10 cellular contexts compared by ENCODE assay signal in the genomic region with DNA sequence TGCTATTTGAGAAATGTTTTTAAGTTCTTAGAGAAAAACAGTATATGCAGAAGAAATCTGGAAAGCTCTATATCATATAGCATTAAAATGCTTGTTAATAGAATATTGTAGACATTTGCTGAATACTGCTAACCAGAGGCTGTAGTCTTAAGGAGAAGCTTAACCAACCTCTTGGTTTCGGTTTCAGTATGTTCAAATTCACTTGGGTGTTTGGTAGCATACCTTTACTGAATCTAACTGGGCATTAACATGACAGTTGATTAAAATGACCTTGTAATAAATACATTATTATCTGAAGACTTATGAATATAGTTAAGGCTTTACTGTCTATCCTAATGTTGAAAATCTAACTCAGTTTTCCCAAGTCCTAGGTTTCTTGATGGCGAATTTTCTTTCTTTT. TPM values are rescaled to one million over a fixed set of nuclear protein-coding genes. Genes with fewer than 3 reads are reported as not detected.
A peak's percentile ranks its signal among the peaks of the same experiment; 100 is the strongest.
DNase-seq lines count a peak whose midpoint lies in the region; ATAC-seq, FAIRE-seq and TF ChIP-seq lines count a peak whose summit lies in the region.
"Had no signal": no experiment of that assay in that cellular context is flagged by ENCODE, and none has a peak within 500 bp of the region (broad histone marks: within the 10 kb centered on the region; RNA-seq: fewer than 3 reads in every experiment).

No MANE protein-coding gene starts in this region.

- FAIRE-seq in GM12892 (lab: Jason Lieb, UNC) = peak; percentile 46
- FAIRE-seq: islet of Langerhans had no signal

- peak overlapping the region; percentile 90 for H3K4me2 ChIP-seq in OCI-LY7 (ENCODE audit: low read length)

- no TSS peak for BruUV-seq in OCI-LY7 (replicated peaks; lab: Mats Ljungman, UMichigan)

- H2AFZ ChIP-seq in OCI-LY7 (ENCODE audit: low read length) = no peak overlapping the region

- H3K79me2 ChIP-seq in OCI-LY7 (ENCODE audit: insufficient read depth, low read depth, low read length) = peaks cover 100% of the 10 kb centered on the region

- TF ChIP-seq CTCF in OCI-LY7 (conservative IDR thresholded peaks at IDR 0.05; ENCODE audit: low read length) = no peak
- TF ChIP-seq CTCF in left lung (IDR thresholded peaks at IDR 0.05) = no peak

- H3K4me1 ChIP-seq in OCI-LY7 (ENCODE audit: insufficient read depth, low read length, poor library complexity, severe bottlenecking) = peaks cover 33% of the 10 kb centered on the region
- peaks cover 14 to 50% of the 10 kb centered on the region in 2 donors for H3K4me1 ChIP-seq in left lung

- H3K9me2 ChIP-seq in OCI-LY7 (ENCODE audit: insufficient read depth, low read length) = no peaks in the 10 kb centered on the region

- peaks cover 49% of the 10 kb centered on the region for H4K20me1 ChIP-seq in OCI-LY7 (ENCODE audit: insufficient read depth, low read length)

- H3K4me3 ChIP-seq in OCI-LY7 (ENCODE audit: low read depth, low read length, poor library complexity, severe bottlenecking) (peak overlapping the region; percentile 95), left lung (no peak overlapping the region)

- peak; percentile 62 for ATAC-seq in GM21786 (IDR thresholded peaks at IDR 0.05; ENCODE audit: unreplicated experiment)
- ATAC-seq in left lung = peak; percentile 12

- POLR2A ChIA-PET in OCI-LY7 (lab: Charles Lee) = interaction anchor here (0.7 kb wide), 2 partner anchors 187 to 261 kb away, joined by 3 to 5 read pairs; partner anchors contain the start of gene DDIAS

- H3K36me3 ChIP-seq in OCI-LY7 (ENCODE audit: insufficient read depth, low read length) = peaks cover 99% of the 10 kb centered on the region
- H3K36me3 ChIP-seq in left lung = peaks cover 0 to 42% of the 10 kb centered on the region in 2 donors

- DNase-seq in GM12892 (ENCODE audit: insufficient read length) (no peak), OCI-LY7 (ENCODE audit: low spot score) (peak; percentile 57), left lung (no peak), GM03348 (ENCODE audit: low spot score) (no peak), midbrain (lab: John Stamatoyannopoulos, UW) (no peak), DMS53 treated with DMSO at 0.1 percent for 48 hours (lab: John Stamatoyannopoulos, UW; ENCODE audit: unreplicated experiment) (no peak), superior temporal gyrus (ENCODE audit: extremely low spot score) (no peak)
- DNase-seq: substantia nigra had no signal

- CTCF ChIA-PET in OCI-LY7 (lab: Charles Lee; ENCODE audit: unreplicated experiment) = no interaction called here

- H3K9me3 ChIP-seq in OCI-LY7 (ENCODE audit: low read length) (no peaks in the 10 kb centered on the region), left lung (no peaks in the 10 kb centered on the region)

- H3K27ac ChIP-seq in OCI-LY7 (ENCODE audit: low read depth, low read length, poor library complexity, severe bottlenecking) = no peak overlapping the region
- H3K27ac ChIP-seq in left lung = no peak overlapping the region

- H3K27me3 ChIP-seq in left lung = no peaks in the 10 kb centered on the region

- TF ChIP-seq POLR2A in GM12892 (IDR thresholded peaks at IDR 0.05; ENCODE audit: low read depth, low read length) = no peak

- intact Hi-C loops in OCI-LY7 (cut with micrococcal nuclease; ENCODE audit: unreplicated experiment) = no loop called here
- intact Hi-C loops in left lung (cut with DNase I) = no loop called here

RNA-seq across cellular contexts. Expression of gene PCF11, which starts 5.4 kb away (rescaled TPM):
- 42.9 TPM for polyA plus RNA-seq in GM12892 (2012; ENCODE audit: missing spikeins)
- 80.1 and 89.9 TPM in 2 replicates for total RNA-seq in OCI-LY7 (2014; rRNA removed; shearing (Covaris generic))
- 98.8 and 117 TPM in 2 replicates for total RNA-seq in OCI-LY7 (2022)
- 10 to 100 TPM; 35.8 to 54.4 TPM for total RNA-seq in left lung

RNA-seq across cellular contexts. Expression of gene ANKRD42, which starts 31.1 kb away (rescaled TPM):
- polyA plus RNA-seq in GM12892 (2012; ENCODE audit: missing spikeins) = 2.5 TPM
- 1.1 and 2.2 TPM in 2 replicates for total RNA-seq in OCI-LY7 (2014; rRNA removed; shearing (Covaris generic))
- total RNA-seq in OCI-LY7 (2022) = 2.5 and 3.3 TPM in 2 replicates
- total RNA-seq in left lung = 10 to 100 TPM; 11.5 to 14.1 TPM
